In genomic region chr14:50816419-50817047, GRCh38 we compare ENCODE assay signal across 14 cellular contexts. TPM values are rescaled to one million over a fixed set of nuclear protein-coding genes. Genes with fewer than 3 reads are reported as not detected.
DNase-seq lines count a peak whose midpoint lies in the region; TF ChIP-seq lines count a peak whose summit lies in the region.
"Had no signal": no experiment of that assay in that cellular context is flagged by ENCODE, and none has a peak within 500 bp of the region (broad histone marks: within the 10 kb centered on the region; RNA-seq: fewer than 3 reads in every experiment).

No MANE protein-coding gene starts in this region.

- H3K4me3 ChIP-seq in MG63 (no peak overlapping the region), fibroblast of lung (replicated peaks in 1 of 4; ENCODE audit: control extremely low read depth in 1 of 4, insufficient read depth in 1 of 4, low read depth in 3 of 4, low read length in 4 of 4) (no peak overlapping the region), esophagus muscularis mucosa (no peak overlapping the region), WERI-Rb-1 (ENCODE audit: low read depth, low read length) (no peak overlapping the region)
- H3K4me3 ChIP-seq: body of pancreas had no signal

- peaks cover 16% of the 10 kb centered on the region for H3K9me3 Mint-ChIP-seq in activated CD4-positive, alpha-beta T cell treated with anti-CD3 and anti-CD28 coated beads, Interleukin-2, amount 10 ng/mL, durations not matched to agents 7 days and 5 days
- H3K9me3 Mint-ChIP-seq in osteocyte (ENCODE audit: unreplicated experiment) (peaks cover 10% of the 10 kb centered on the region), nephron progenitor cell (peaks cover 24% of the 10 kb centered on the region)
- H3K9me3 Mint-ChIP-seq: natural killer cell treated with Interleukin-12 subunit alpha and Interleukin-12 subunit beta and Interleukin-15 and Interleukin-18, amount 100 ng/mL, for 72 hours had no signal

- CTCF ChIA-PET in activated CD4-positive, alpha-beta T cell treated with anti-CD3 and anti-CD28 coated beads, Interleukin-2, amount 10 ng/mL, durations not matched to agents 7 days and 5 days (lab: Charles Lee): interaction anchor here (0.8 kb wide), 1 partner anchor 39 kb away, joined by 3 read pairs; no protein-coding TSS in a partner anchor

- H4K20me1 ChIP-seq in fibroblast of lung (ENCODE audit: control insufficient read depth, extremely low read depth, insufficient read depth, low read length): no peaks in the 10 kb centered on the region

- H3K4me3 Mint-ChIP-seq in activated CD4-positive, alpha-beta T cell treated with anti-CD3 and anti-CD28 coated beads, Interleukin-2, amount 10 ng/mL, durations not matched to agents 7 days and 5 days: no peak overlapping the region
- H3K4me3 Mint-ChIP-seq in osteocyte (ENCODE audit: unreplicated experiment): no peak overlapping the region
- no peak overlapping the region for H3K4me3 Mint-ChIP-seq in nephron progenitor cell
- H3K4me3 Mint-ChIP-seq: natural killer cell treated with Interleukin-12 subunit alpha and Interleukin-12 subunit beta and Interleukin-15 and Interleukin-18, amount 100 ng/mL, for 72 hours; type B pancreatic cell had no signal

- H3K36me3 ChIP-seq in MG63: no peaks in the 10 kb centered on the region
- H3K36me3 ChIP-seq in fibroblast of lung (ENCODE audit: control insufficient read depth, insufficient read depth, low read length): no peaks in the 10 kb centered on the region
- no peaks in the 10 kb centered on the region for H3K36me3 ChIP-seq in esophagus muscularis mucosa
- peaks cover 30% of the 10 kb centered on the region for H3K36me3 ChIP-seq in WERI-Rb-1

- intact Hi-C loops in esophagus muscularis mucosa (cut with DNase I): no loop called here

- peaks cover 76% of the 10 kb centered on the region for H3K4me1 Mint-ChIP-seq in activated CD4-positive, alpha-beta T cell treated with anti-CD3 and anti-CD28 coated beads, Interleukin-2, amount 10 ng/mL, durations not matched to agents 7 days and 5 days
- H3K4me1 Mint-ChIP-seq in osteocyte (ENCODE audit: unreplicated experiment) (peaks cover 16% of the 10 kb centered on the region), nephron progenitor cell (peaks cover 30% of the 10 kb centered on the region)

- WGBS in esophagus muscularis mucosa: 61% methylated on average over 6 of the region's 6 CpGs

- no peaks in the 10 kb centered on the region for H3K9me3 ChIP-seq in MG63
- H3K9me3 ChIP-seq in fibroblast of lung (ENCODE audit: control insufficient read depth, insufficient read depth, low read depth, low read length): no peaks in the 10 kb centered on the region
- H3K9me3 ChIP-seq in esophagus muscularis mucosa: no peaks in the 10 kb centered on the region
- H3K9me3 ChIP-seq in WERI-Rb-1 (ENCODE audit: severe bottlenecking): peaks cover 5% of the 10 kb centered on the region
- H3K9me3 ChIP-seq: body of pancreas had no signal

- no peak for DNase-seq in activated CD4-positive, alpha-beta T cell treated with anti-CD3 and anti-CD28 coated beads, Interleukin-2, amount 10 ng/mL, durations not matched to agents 7 days and 5 days
- DNase-seq in activated CD4-positive, alpha-beta T cell treated with anti-CD3 and anti-CD28 coated beads for 1 hour: no peak
- DNase-seq in MG63: peak; percentile 22
- DNase-seq in fibroblast of lung (ENCODE audit: low read depth in 2 of 2): peak; percentile 59 to 60
- DNase-seq in osteocyte (ENCODE audit: extremely low spot score, unreplicated experiment): no peak
- DNase-seq in esophagus muscularis mucosa (ENCODE audit: extremely low spot score): no peak
- DNase-seq in nephron progenitor cell: no peak
- no peak for DNase-seq in WERI-Rb-1
- DNase-seq: body of pancreas, RPMI8226 had no signal

- H3K4me1 ChIP-seq in fibroblast of lung (ENCODE audit: control insufficient read depth, extremely low read depth, insufficient read depth, low read length) (peaks cover 3% of the 10 kb centered on the region), esophagus muscularis mucosa (peaks cover 8 to 21% (median 15%) of the 10 kb centered on the region in 4 donors)
- H3K4me1 ChIP-seq: body of pancreas had no signal

- H3K27me3 Mint-ChIP-seq in activated CD4-positive, alpha-beta T cell treated with anti-CD3 and anti-CD28 coated beads, Interleukin-2, amount 10 ng/mL, durations not matched to agents 7 days and 5 days: no peaks in the 10 kb centered on the region
- H3K27me3 Mint-ChIP-seq in osteocyte (ENCODE audit: unreplicated experiment): no peaks in the 10 kb centered on the region
- H3K27me3 Mint-ChIP-seq in nephron progenitor cell (ENCODE audit: low read depth, poor library complexity): peaks cover 6% of the 10 kb centered on the region
- H3K27me3 Mint-ChIP-seq: natural killer cell treated with Interleukin-12 subunit alpha and Interleukin-12 subunit beta and Interleukin-15 and Interleukin-18, amount 100 ng/mL, for 72 hours; type B pancreatic cell had no signal

- peak overlapping the region; percentile 75 for H3K27ac Mint-ChIP-seq in activated CD4-positive, alpha-beta T cell treated with anti-CD3 and anti-CD28 coated beads, Interleukin-2, amount 10 ng/mL, durations not matched to agents 7 days and 5 days
- H3K27ac Mint-ChIP-seq in osteocyte (ENCODE audit: unreplicated experiment) (peak overlapping the region; percentile 68), nephron progenitor cell (no peak overlapping the region)
- H3K27ac Mint-ChIP-seq: natural killer cell treated with Interleukin-12 subunit alpha and Interleukin-12 subunit beta and Interleukin-15 and Interleukin-18, amount 100 ng/mL, for 72 hours; type B pancreatic cell had no signal

- H3K4me2 ChIP-seq in fibroblast of lung (ENCODE audit: extremely low read depth, insufficient read depth, low read length): no peak overlapping the region

- TF ChIP-seq POLR2A in esophagus muscularis mucosa (IDR thresholded peaks at IDR 0.05; ENCODE audit: low read depth): no peak

- peaks cover 14% of the 10 kb centered on the region for H3K79me2 ChIP-seq in fibroblast of lung (ENCODE audit: control insufficient read depth, insufficient read depth, low read length)

- H3K9ac ChIP-seq in fibroblast of lung (ENCODE audit: insufficient read depth, low read length): no peak overlapping the region

- no peak for TF ChIP-seq CTCF in fibroblast of lung (conservative IDR thresholded peaks at IDR 0.05 in 1 of 2, IDR thresholded peaks at IDR 0.05 in 1 of 2; ENCODE audit: low read depth in 1 of 2, low read length in 2 of 2)
- no peak for TF ChIP-seq CTCF in osteocyte (IDR thresholded peaks at IDR 0.05)
- no peak for TF ChIP-seq CTCF in esophagus muscularis mucosa (IDR thresholded peaks at IDR 0.05)
- no peak for TF ChIP-seq CTCF in nephron progenitor cell (IDR thresholded peaks at IDR 0.05)
- TF ChIP-seq CTCF in WERI-Rb-1 (IDR thresholded peaks at IDR 0.05; ENCODE audit: low read depth, low read length): no peak

- H3K27me3 ChIP-seq in MG63 (no peaks in the 10 kb centered on the region), fibroblast of lung (ENCODE audit: control insufficient read depth, insufficient read depth, low read length) (no peaks in the 10 kb centered on the region), esophagus muscularis mucosa (no peaks in the 10 kb centered on the region), WERI-Rb-1 (ENCODE audit: insufficient read depth, low read depth, severe bottlenecking) (no peaks in the 10 kb centered on the region)
- H3K27me3 ChIP-seq: body of pancreas had no signal

- POLR2A ChIA-PET in activated CD4-positive, alpha-beta T cell treated with anti-CD3 and anti-CD28 coated beads, Interleukin-2, amount 10 ng/mL, durations not matched to agents 7 days and 5 days (lab: Charles Lee): no interaction called here

- peaks cover 69% of the 10 kb centered on the region for H3K36me3 Mint-ChIP-seq in activated CD4-positive, alpha-beta T cell treated with anti-CD3 and anti-CD28 coated beads, Interleukin-2, amount 10 ng/mL, durations not matched to agents 7 days and 5 days (ENCODE audit: low read depth)
- peaks cover 23% of the 10 kb centered on the region for H3K36me3 Mint-ChIP-seq in osteocyte (ENCODE audit: unreplicated experiment)
- H3K36me3 Mint-ChIP-seq in nephron progenitor cell (ENCODE audit: low read depth): peaks cover 78% of the 10 kb centered on the region

- H2AFZ ChIP-seq in fibroblast of lung (ENCODE audit: low read length): no peak overlapping the region

- TF ChIP-seq EP300 in esophagus muscularis mucosa (IDR thresholded peaks at IDR 0.05): no peak

- H3K27ac ChIP-seq in fibroblast of lung (ENCODE audit: insufficient read depth, low read length): no peak overlapping the region
- H3K27ac ChIP-seq in esophagus muscularis mucosa (replicated peaks in 1 of 4): peak overlapping the region in 1 of 4 donors; percentile 12
- H3K27ac ChIP-seq in WERI-Rb-1: no peak overlapping the region
- H3K27ac ChIP-seq: body of pancreas had no signal

RNA-seq across cellular contexts. Expression of gene NIN, which starts 14.4 kb away (rescaled TPM):
- 10 to 100 TPM; 94.5 to 95.2 TPM for total RNA-seq in activated CD4-positive, alpha-beta T cell treated with anti-CD3 and anti-CD28 coated beads, Interleukin-2, amount 10 ng/mL, durations not matched to agents 7 days and 5 days
- 7.1 and 7.2 TPM in 2 replicates for total RNA-seq in MG63 (2014; rRNA removed; shearing (Covaris generic); ENCODE audit: low replicate concordance)
- total RNA-seq in fibroblast of lung (30.0 and 37.5 TPM in 2 replicates), osteocyte (46.3 and 50.2 TPM in 2 replicates), esophagus muscularis mucosa (10 to 100 TPM; 26.2 to 38.8 (median 34.1) TPM)
- 22.8 and 28.5 TPM in 2 replicates for polyA plus RNA-seq in fibroblast of lung
- 26.3 and 27.5 TPM in 2 replicates for polyA plus RNA-seq in fibroblast of lung (2012)
- 37.0 and 50.9 TPM in 2 replicates for polyA minus RNA-seq in fibroblast of lung (ENCODE audit: low replicate concordance)

RNA-seq across cellular contexts. Expression of gene ABHD12B, which starts 55.3 kb away (rescaled TPM):
- total RNA-seq in activated CD4-positive, alpha-beta T cell treated with anti-CD3 and anti-CD28 coated beads, Interleukin-2, amount 10 ng/mL, durations not matched to agents 7 days and 5 days: not detected
- not detected in 2 replicates for total RNA-seq in MG63 (2014; rRNA removed; shearing (Covaris generic); ENCODE audit: low replicate concordance)
- total RNA-seq in fibroblast of lung (under 0.01 TPM in 2 replicates), osteocyte (not detected in 2 replicates), esophagus muscularis mucosa (not detected)
- polyA plus RNA-seq in fibroblast of lung: 0.20 TPM in 1 of 2 replicates, not detected in the other
- 0.12 and 0.30 TPM in 2 replicates for polyA plus RNA-seq in fibroblast of lung (2012)
- not detected in 2 replicates for polyA minus RNA-seq in fibroblast of lung (ENCODE audit: low replicate concordance)
- total RNA-seq: body of pancreas, epithelial cell of proximal tubule, G401 had no signal

Comparison
In these comparisons a context has a peak if more than half of its experiments do, and no peak if none do; other contexts are left out.
1. DNase-seq: peak in MG63 (single experiment) and fibroblast of lung (2 of 2); none in activated CD4-positive, alpha-beta T cell treated with anti-CD3 and anti-CD28 coated beads, Interleukin-2, amount 10 ng/mL, durations not matched to agents 7 days and 5 days (single experiment), activated CD4-positive, alpha-beta T cell treated with anti-CD3 and anti-CD28 coated beads for 1 hour (single experiment), osteocyte (single experiment), esophagus muscularis mucosa (single experiment), nephron progenitor cell (single experiment) and WERI-Rb-1 (single experiment).